ENCODE assay signal across 8 cellular contexts in the genomic region with DNA sequence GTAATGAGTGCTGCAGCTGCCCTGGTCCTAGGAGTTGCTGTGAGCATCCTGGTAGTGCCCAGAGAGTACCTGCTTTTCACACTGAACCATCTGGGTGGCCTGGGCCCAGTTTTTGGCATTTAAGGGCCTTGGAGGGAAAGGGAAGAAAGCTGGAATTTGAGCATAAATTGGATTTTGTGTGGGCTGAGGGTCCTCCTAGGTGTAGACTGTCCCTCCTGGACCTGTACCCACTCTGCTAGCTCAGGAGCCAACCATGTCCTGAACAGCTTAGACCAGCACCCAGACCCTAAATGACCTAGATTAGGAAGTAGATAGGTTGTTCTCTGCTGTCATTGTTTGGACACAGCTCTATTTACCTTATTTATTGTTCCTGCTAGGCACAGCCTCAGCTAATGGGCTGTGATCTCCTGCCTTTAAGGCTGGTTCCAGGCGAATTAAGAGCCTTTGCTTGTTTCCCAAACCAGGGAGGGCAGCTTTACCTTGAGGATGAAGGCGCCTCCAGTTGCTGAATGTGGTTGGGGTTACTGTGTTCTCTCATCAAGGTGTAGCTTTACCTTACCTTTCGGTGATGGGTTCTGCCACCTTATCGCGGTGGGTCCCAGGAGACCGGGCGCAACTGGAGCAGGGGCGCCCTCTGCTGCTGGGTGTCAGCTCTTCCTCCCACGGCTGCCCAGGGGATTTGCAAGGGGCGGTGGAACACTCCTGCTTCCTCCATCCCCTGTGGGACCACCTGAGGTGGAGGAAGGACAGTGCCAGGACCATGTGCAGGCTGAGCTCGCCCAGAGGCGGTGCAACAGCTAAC. TPM values are rescaled to one million over a fixed set of nuclear protein-coding genes. Genes with fewer than 3 reads are reported as not detected.
DNase-seq lines count a peak whose midpoint lies in the region; ATAC-seq and TF ChIP-seq lines count a peak whose summit lies in the region.

No MANE protein-coding gene starts in this region.

- CTCF ChIA-PET in GM10248 (lab: Yijun Ruan, JAX) = interaction anchor here (0.7 to 3.0 kb wide), 40 partner anchors 9 to 894 kb away, joined by 3 to 34 read pairs (median 4); a partner anchor contains a TSS

- H3K4me1 ChIP-seq in SJCRH30 = peaks cover 16% of the 10 kb centered on the region
- peaks cover 4% of the 10 kb centered on the region for H3K4me1 ChIP-seq in psoas muscle

- peak; percentile 52 for DNase-seq in GM10248 (ENCODE audit: extremely low spot score)
- peak; percentile 47 to 67 for DNase-seq in SJCRH30
- peak; percentile 76 for DNase-seq in activated gamma-delta T cell treated with Interleukin-2 at 50 U/mL for 16 hours
- peak; percentile 73 for DNase-seq in Right ventricle myocardium superior
- DNase-seq in psoas muscle = peak; percentile 41 to 73
- DNase-seq in GOT3 (lab: John Stamatoyannopoulos, UW) = no peak

- H3K36me3 ChIP-seq in SJCRH30 (no peaks in the 10 kb centered on the region), psoas muscle (ENCODE audit: insufficient read depth in 1 of 2, low read depth in 1 of 2) (peaks cover 0 to 7% of the 10 kb centered on the region in 2 donors)

- TF ChIP-seq CTCF in GM10248 (IDR thresholded peaks at IDR 0.05; ENCODE audit: control extremely low read depth, extremely low read depth, low read depth, missing control alignments) (peak; percentile 74), psoas muscle (IDR thresholded peaks at IDR 0.05) (peak; percentile 83)

- no peaks in the 10 kb centered on the region for H3K27me3 ChIP-seq in SJCRH30
- H3K27me3 ChIP-seq in psoas muscle (ENCODE audit: insufficient read depth in 3 of 3, low read length in 2 of 3) = no peaks in the 10 kb centered on the region

- H3K9me3 ChIP-seq in SJCRH30 (replicated peaks) (no peaks in the 10 kb centered on the region), psoas muscle (no peaks in the 10 kb centered on the region)

- H3K4me3 ChIP-seq in SJCRH30 = no peak overlapping the region
- H3K4me3 ChIP-seq in psoas muscle = no peak overlapping the region

- no peak for TF ChIP-seq EP300 in Ishikawa (IDR thresholded peaks at IDR 0.05; ENCODE audit: borderline replicate concordance)

- intact Hi-C loops in Right ventricle myocardium superior (cut with DNase I) (loop anchor here (5.0 to 10.0 kb wide), 2 partner anchors 34 to 187 kb away; a partner anchor contains a TSS), psoas muscle (cut with DNase I) (loop anchor here (1.0 to 10.0 kb wide), 6 partner anchors 33 to 291 kb away; a partner anchor contains a TSS)

- peak; percentile 97 for TF ChIP-seq RAD21 in Ishikawa (IDR thresholded peaks at IDR 0.05; ENCODE audit: low read depth)

- POLR2A ChIA-PET in GM10248 (lab: Yijun Ruan, JAX) = no interaction called here

- ATAC-seq in Right ventricle myocardium superior (ENCODE audit: poor library complexity) (peak; percentile 85), psoas muscle (peak; percentile 76 to 89 (median 81)), HG02852 (IDR thresholded peaks at IDR 0.05; ENCODE audit: unreplicated experiment) (no peak)

- WGBS in psoas muscle, 3 donors = 24 to 28% (median 26%) methylated on average over 12 of the region's 12 CpGs

- no peak overlapping the region for H3K27ac ChIP-seq in SJCRH30
- no peak overlapping the region for H3K27ac ChIP-seq in psoas muscle

TF ChIP-seq in Ishikawa, 13 proteins besides CTCF, POLR2A, EP300 and RAD21:
- TF ChIP-seq ZBTB7A (IDR thresholded peaks at IDR 0.05; ENCODE audit: low read depth) (peak; percentile 68), CEBPB (IDR thresholded peaks at IDR 0.05) (no peak)

RNA-seq across cellular contexts. Expression of a gene that starts 34.4 kb away (rescaled TPM):
- total RNA-seq in SJCRH30 (2014; rRNA removed; shearing (Covaris generic)) = 52.3 and 57.8 TPM in 2 replicates
- total RNA-seq in Right ventricle myocardium superior (44.4 TPM), psoas muscle (10 to 100 TPM; 25.9 to 46.5 (median 43.8) TPM)
- polyA plus RNA-seq in psoas muscle = 10 to 100 TPM; 16.4 to 22.3 (median 20.9) TPM
